19 cellular contexts compared by ENCODE assay signal in the genomic region with DNA sequence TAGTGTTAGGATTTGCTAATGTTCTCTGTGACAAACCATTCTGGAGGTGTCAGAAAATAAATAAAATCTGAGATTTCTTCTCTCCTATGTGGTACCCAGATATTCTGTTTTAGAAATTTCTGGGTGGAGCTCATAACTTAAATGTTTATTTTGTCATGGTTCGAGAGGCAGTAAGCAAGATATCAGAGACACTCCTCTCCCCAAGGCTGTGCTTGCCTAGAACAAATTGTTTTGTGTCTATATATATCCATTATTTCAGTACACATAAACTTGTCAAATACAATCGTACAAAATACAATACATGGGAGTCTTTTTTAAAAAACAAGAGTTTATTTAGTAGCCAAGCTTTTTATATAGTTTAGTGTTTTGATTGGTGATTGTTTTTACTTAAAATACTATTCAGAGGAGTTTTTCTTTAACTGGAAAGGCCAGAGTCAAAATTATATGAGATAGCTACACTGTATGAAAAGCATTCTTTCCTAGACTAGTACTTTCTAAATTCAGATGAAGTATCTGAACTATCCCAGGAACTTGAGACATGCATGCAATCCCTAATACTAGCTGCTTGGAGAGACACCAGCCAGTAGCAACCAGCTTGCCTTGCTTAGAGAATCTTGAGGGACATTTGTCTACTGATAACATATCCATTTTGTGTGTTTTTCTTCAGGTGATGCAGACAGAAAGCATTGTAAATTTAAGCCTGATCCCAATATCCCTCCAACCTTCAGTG.
"Had no signal": no experiment of that assay in that cellular context is flagged by ENCODE, and none has a peak within 500 bp of the region (broad histone marks: within the 10 kb centered on the region; RNA-seq: fewer than 3 reads in every experiment).

No MANE protein-coding gene starts in this region.

- DNase-seq: activated CD4-positive, alpha-beta T cell treated with anti-CD3 and anti-CD28 coated beads, Interleukin-2, amount 50 U/mL, for 4 hours; activated effector memory CD4-positive, alpha-beta T cell treated with anti-CD3 and anti-CD28 coated beads, Interleukin-2, amount 50 U/mL, for 16 hours; activated T-cell treated with anti-CD3 and anti-CD28 coated beads, Interleukin-2, amount 50 U/mL, for 72 hours; adrenal gland; dermis blood vessel endothelial cell; effector memory CD4-positive, alpha-beta T cell; esophagus squamous epithelium; hippocampal formation; left colon; mammary epithelial cell; naive B cell; ovary; psoas muscle; stimulated activated CD4-positive, alpha-beta T cell treated with anti-CD3 and anti-CD28 coated beads, Interleukin-12 subunit alpha, Interleukin-12 subunit beta, amount 100 ng/mL, for 4 hours; stimulated activated CD4-positive, alpha-beta T cell treated with anti-CD3 and anti-CD28 coated beads, Interleukin-2, amount 100 ng/mL, for 24 hours; stimulated activated naive CD4-positive, alpha-beta T cell treated with Interleukin-2 at 50 U/mL for 16 hours; tibial artery had no signal

- H3K4me3 Mint-ChIP-seq: activated naive CD4-positive, alpha-beta T cell treated with anti-CD3 and anti-CD28 coated beads, Interleukin-2, amount 50 U/mL, for 24 hours; activated T-cell treated with anti-CD3 and anti-CD28 coated beads, Interleukin-2, amount 50 U/mL, for 72 hours; naive B cell had no signal

- H3K27ac ChIP-seq: adrenal gland, breast epithelium, esophagus squamous epithelium, ovary, psoas muscle had no signal

- H3K27ac Mint-ChIP-seq: activated T-cell treated with anti-CD3 and anti-CD28 coated beads, Interleukin-2, amount 50 U/mL, for 72 hours had no signal

- H3K27me3 ChIP-seq: adrenal gland, breast epithelium, esophagus squamous epithelium, ovary, tibial artery had no signal

- H3K36me3 ChIP-seq: breast epithelium, ovary had no signal

- H3K27me3 Mint-ChIP-seq: activated naive CD4-positive, alpha-beta T cell treated with anti-CD3 and anti-CD28 coated beads, Interleukin-2, amount 50 U/mL, for 24 hours; naive B cell had no signal

- H3K4me1 ChIP-seq: breast epithelium had no signal

- H3K9me3 Mint-ChIP-seq: activated naive CD4-positive, alpha-beta T cell treated with anti-CD3 and anti-CD28 coated beads, Interleukin-2, amount 50 U/mL, for 24 hours; activated T-cell treated with anti-CD3 and anti-CD28 coated beads, Interleukin-2, amount 50 U/mL, for 72 hours; naive B cell had no signal

- H3K9me3 ChIP-seq: adrenal gland, breast epithelium, esophagus squamous epithelium, ovary, psoas muscle, tibial artery had no signal

- ATAC-seq: activated T-cell treated with anti-CD3 and anti-CD28 coated beads, Interleukin-2, amount 50 U/mL, for 72 hours; left colon; psoas muscle had no signal

- H3K4me3 ChIP-seq: adrenal gland, breast epithelium, esophagus squamous epithelium, ovary, psoas muscle, tibial artery had no signal
